In genomic region chrX:141924293-141924692, GRCh38 we compare ENCODE assay signal across 22 cellular contexts.
"Had no signal": no experiment of that assay in that cellular context is flagged by ENCODE, and none has a peak within 500 bp of the region (broad histone marks: within the 10 kb centered on the region; RNA-seq: fewer than 3 reads in every experiment).

No MANE protein-coding gene starts in this region.

- H3K4me3 ChIP-seq: coronary artery, gastrocnemius medialis, heart right ventricle, left ventricle myocardium inferior, lung, pancreas, stomach, thoracic aorta, transverse colon had no signal

- H3K4me1 ChIP-seq: gastrocnemius medialis, heart right ventricle, left ventricle myocardium inferior, pancreas, stomach, transverse colon had no signal

- H3K9me3 ChIP-seq: gastrocnemius medialis, heart right ventricle, left ventricle myocardium inferior, pancreas, stomach, thoracic aorta, transverse colon had no signal

- ATAC-seq: gastrocnemius medialis; heart right ventricle; left cardiac atrium; natural killer cell treated with Interleukin-12 subunit alpha and Interleukin-12 subunit beta and Interleukin-15 and Interleukin-18, amount 100 ng/mL, for 72 hours; pancreas; right cardiac atrium had no signal

- H3K27me3 ChIP-seq: gastrocnemius medialis, heart right ventricle, stomach, transverse colon had no signal

- H3K27ac ChIP-seq: coronary artery, gastrocnemius medialis, heart right ventricle, left ventricle myocardium inferior, pancreas, stomach, thoracic aorta, transverse colon had no signal

- DNase-seq: effector CD4-positive, alpha-beta T cell; endodermal cell; gastrocnemius medialis; heart right ventricle; hypothalamus; left cardiac atrium; left ventricle myocardium inferior; mesenchymal stem cell; midbrain; occipital lobe; pancreas; right cardiac atrium; small intestine; stimulated activated CD4-positive, alpha-beta T cell treated with anti-CD3 and anti-CD28 coated beads, Interleukin-12 subunit alpha, Interleukin-12 subunit beta, amount 100 ng/mL, for 4 hours; stimulated activated naive CD4-positive, alpha-beta T cell; stomach; substantia nigra; transverse colon had no signal

- H3K36me3 ChIP-seq: gastrocnemius medialis, heart right ventricle, left ventricle myocardium inferior, pancreas, stomach, thoracic aorta, transverse colon had no signal
